8 cellular contexts compared by ENCODE assay signal in genomic region chr6:142846883-142847287, GRCh38.
DNase-seq lines count a peak whose midpoint lies in the region; ATAC-seq and TF ChIP-seq lines count a peak whose summit lies in the region.

No MANE protein-coding gene starts in this region.

- no peak for DNase-seq in activated CD4-positive, alpha-beta T cell treated with anti-CD3 and anti-CD28 coated beads, Interleukin-2, amount 10 ng/mL, durations not matched to agents 7 days and 5 days
- no peak for DNase-seq in activated CD4-positive, alpha-beta T cell treated with anti-CD3 and anti-CD28 coated beads, Interleukin-2, amount 50 U/mL, for 1 hour
- DNase-seq in activated naive CD8-positive, alpha-beta T cell treated with anti-CD3 and anti-CD28 coated beads, Interleukin-2, amount 50 U/mL, for 24 hours, result no peak
- DNase-seq in islet precursor cell (peak; percentile 78), tibial nerve (ENCODE audit: low spot score in 2 of 2) (no peak), NCI-H1417 treated with DMSO at 0.1 percent for 48 hours (lab: John Stamatoyannopoulos, UW) (no peak)
- DNase-seq in stimulated activated naive CD4-positive, alpha-beta T cell treated with Interleukin-2 at 50 U/mL for 16 hours (lab: John Stamatoyannopoulos, UW), result no peak
- DNase-seq in activated CD4-positive, alpha-beta T cell treated with anti-CD3 and anti-CD28 coated beads for 4 hours, result no peak

- TF ChIP-seq CTCF in tibial nerve (IDR thresholded peaks at IDR 0.05), result no peak

- peaks cover 0 to 92% (median 45%) of the 10 kb centered on the region in 4 donors for H3K4me1 ChIP-seq in tibial nerve

- H3K4me3 Mint-ChIP-seq in activated CD4-positive, alpha-beta T cell treated with anti-CD3 and anti-CD28 coated beads, Interleukin-2, amount 10 ng/mL, durations not matched to agents 7 days and 5 days, result peak overlapping the region; percentile 77
- peak overlapping the region; percentile 82 for H3K4me3 Mint-ChIP-seq in activated naive CD8-positive, alpha-beta T cell treated with anti-CD3 and anti-CD28 coated beads, Interleukin-2, amount 50 U/mL, for 24 hours

- no peak for TF ChIP-seq POLR2A in tibial nerve (IDR thresholded peaks at IDR 0.05)

- no peaks in the 10 kb centered on the region for H3K9me3 Mint-ChIP-seq in activated CD4-positive, alpha-beta T cell treated with anti-CD3 and anti-CD28 coated beads, Interleukin-2, amount 10 ng/mL, durations not matched to agents 7 days and 5 days
- no peaks in the 10 kb centered on the region for H3K9me3 Mint-ChIP-seq in activated naive CD8-positive, alpha-beta T cell treated with anti-CD3 and anti-CD28 coated beads, Interleukin-2, amount 50 U/mL, for 24 hours

- H3K36me3 Mint-ChIP-seq in activated CD4-positive, alpha-beta T cell treated with anti-CD3 and anti-CD28 coated beads, Interleukin-2, amount 10 ng/mL, durations not matched to agents 7 days and 5 days (ENCODE audit: low read depth), result peaks cover 14% of the 10 kb centered on the region
- H3K36me3 Mint-ChIP-seq in activated naive CD8-positive, alpha-beta T cell treated with anti-CD3 and anti-CD28 coated beads, Interleukin-2, amount 50 U/mL, for 24 hours (ENCODE audit: low read depth), result no peaks in the 10 kb centered on the region

- H3K27me3 Mint-ChIP-seq in activated CD4-positive, alpha-beta T cell treated with anti-CD3 and anti-CD28 coated beads, Interleukin-2, amount 10 ng/mL, durations not matched to agents 7 days and 5 days, result no peaks in the 10 kb centered on the region
- no peaks in the 10 kb centered on the region for H3K27me3 Mint-ChIP-seq in activated naive CD8-positive, alpha-beta T cell treated with anti-CD3 and anti-CD28 coated beads, Interleukin-2, amount 50 U/mL, for 24 hours

- POLR2A ChIA-PET in activated CD4-positive, alpha-beta T cell treated with anti-CD3 and anti-CD28 coated beads, Interleukin-2, amount 10 ng/mL, durations not matched to agents 7 days and 5 days (lab: Charles Lee), result no interaction called here

- peaks cover 92% of the 10 kb centered on the region for H3K4me1 Mint-ChIP-seq in activated CD4-positive, alpha-beta T cell treated with anti-CD3 and anti-CD28 coated beads, Interleukin-2, amount 10 ng/mL, durations not matched to agents 7 days and 5 days
- H3K4me1 Mint-ChIP-seq in activated naive CD8-positive, alpha-beta T cell treated with anti-CD3 and anti-CD28 coated beads, Interleukin-2, amount 50 U/mL, for 24 hours, result peaks cover 99% of the 10 kb centered on the region

- CTCF ChIA-PET in activated CD4-positive, alpha-beta T cell treated with anti-CD3 and anti-CD28 coated beads, Interleukin-2, amount 10 ng/mL, durations not matched to agents 7 days and 5 days (lab: Charles Lee), result interaction anchor here (1.2 to 2.2 kb wide), 2 partner anchors 9 to 18 kb away, joined by 5 to 10 read pairs; no protein-coding TSS in a partner anchor

- WGBS in tibial nerve, 2 donors, result 63% methylated on average over 5 of the region's 5 CpGs

- H3K9me3 ChIP-seq in tibial nerve, result no peaks in the 10 kb centered on the region

- H3K27ac Mint-ChIP-seq in activated CD4-positive, alpha-beta T cell treated with anti-CD3 and anti-CD28 coated beads, Interleukin-2, amount 10 ng/mL, durations not matched to agents 7 days and 5 days, result peak overlapping the region; percentile 96
- H3K27ac Mint-ChIP-seq in activated naive CD8-positive, alpha-beta T cell treated with anti-CD3 and anti-CD28 coated beads, Interleukin-2, amount 50 U/mL, for 24 hours, result peak overlapping the region; percentile 98

- H3K27ac ChIP-seq in tibial nerve, result peak overlapping the region in 3 of 4 donors; percentile 31 to 83 (median 71)

- TF ChIP-seq EP300 in tibial nerve (IDR thresholded peaks at IDR 0.05), result peak in 1 of 2 donors; percentile 29

- no peaks in the 10 kb centered on the region for H3K36me3 ChIP-seq in tibial nerve

- ATAC-seq in activated naive CD8-positive, alpha-beta T cell treated with anti-CD3 and anti-CD28 coated beads, Interleukin-2, amount 50 U/mL, for 24 hours, result no peak

- no peak overlapping the region for H3K4me3 ChIP-seq in tibial nerve

- no peaks in the 10 kb centered on the region for H3K27me3 ChIP-seq in tibial nerve
